Comparison of ENCODE assay signal across 35 cellular contexts in the genomic region with DNA sequence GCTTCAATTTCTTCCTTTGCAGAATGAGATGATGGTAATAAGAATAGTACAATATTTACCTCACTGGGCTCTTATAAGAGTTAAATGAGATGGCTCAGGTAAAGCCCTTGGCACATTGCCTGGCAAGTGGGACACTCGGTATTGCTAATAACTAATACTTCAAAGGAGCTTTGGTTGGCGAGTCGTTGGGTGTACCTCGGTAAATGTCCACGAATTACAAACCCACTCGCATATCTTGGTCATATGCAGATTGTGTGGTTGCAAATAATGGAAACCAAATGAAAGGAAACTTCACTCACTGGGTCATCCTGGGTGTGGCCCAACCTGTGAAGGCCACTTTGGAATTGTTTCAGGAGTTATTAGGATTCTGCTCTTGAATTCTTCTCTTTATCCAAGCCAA.
"Had no signal": no experiment of that assay in that cellular context is flagged by ENCODE, and none has a peak within 500 bp of the region (broad histone marks: within the 10 kb centered on the region; RNA-seq: fewer than 3 reads in every experiment).

No MANE protein-coding gene starts in this region.

- H3K4me3 ChIP-seq: MG63 had no signal

- H3K27ac ChIP-seq: KMS-11 had no signal

- H3K4me2 ChIP-seq: KMS-11 had no signal

- H3K27me3 ChIP-seq: MG63 had no signal

- H3K9me3 ChIP-seq: MG63 had no signal

- H3K9ac ChIP-seq: KMS-11 had no signal

- DNase-seq: Karpas-422, Kasumi-1, MG63, MM.1S, MV-4-11, NCI-H1048, NCI-H1092, NCI-H1092 treated with DMSO at 0.1 percent for 48 hours, NCI-H1105, NCI-H1105 treated with DMSO at 0.1 percent for 48 hours, NCI-H1417, NCI-H1417 treated with DMSO at 0.1 percent for 48 hours, NCI-H1436, NCI-H1436 treated with DMSO at 0.1 percent for 48 hours, NCI-H146, NCI-H1694, NCI-H1694 treated with DMSO at 0.1 percent for 48 hours, NCI-H187, NCI-H187 treated with DMSO at 0.1 percent for 48 hours, NCI-H1930, NCI-H2029, NCI-H2029 treated with DMSO at 0.1 percent for 48 hours, NCI-H2081, NCI-H2081 treated with DMSO at 0.1 percent for 48 hours, NCI-H2107, NCI-H2171, NCI-H2171 treated with DMSO at 0.1 percent for 48 hours, NCI-H2227 treated with DMSO at 0.1 percent for 48 hours, NCI-H226, NCI-H345, NCI-H446, NCI-H446 treated with DMSO at 0.1 percent for 48 hours, NCI-H510A, NCI-H510A treated with DMSO at 0.1 percent for 48 hours had no signal

- H3K36me3 ChIP-seq: MG63 had no signal
